ENCODE assay signal across 13 cellular contexts in the genomic region with DNA sequence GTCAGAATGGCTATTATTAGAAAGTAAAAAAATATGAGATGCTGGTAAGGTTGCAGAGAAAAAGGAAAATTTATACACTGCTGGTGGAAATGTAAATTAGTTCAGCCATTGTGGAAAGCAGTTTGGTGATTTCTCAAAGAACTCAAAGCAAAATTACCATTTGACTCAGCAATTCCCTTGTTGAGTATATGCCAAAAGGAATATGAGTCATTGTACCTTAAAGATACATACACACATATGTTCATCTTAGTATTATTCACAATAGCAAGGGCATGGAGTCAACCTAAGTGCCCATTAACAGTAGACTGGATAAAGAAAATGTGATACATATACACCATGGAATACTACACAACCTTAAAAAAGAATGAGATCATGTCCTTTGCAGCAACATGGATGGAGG.
DNase-seq lines count a peak whose midpoint lies in the region; ATAC-seq and FAIRE-seq lines count a peak whose summit lies in the region.
"Had no signal": no experiment of that assay in that cellular context is flagged by ENCODE, and none has a peak within 500 bp of the region (broad histone marks: within the 10 kb centered on the region; RNA-seq: fewer than 3 reads in every experiment).

No MANE protein-coding gene starts in this region.

- no peak for FAIRE-seq in urothelium cell line (lab: Jason Lieb, UNC)

- H2AFZ ChIP-seq in GM23248 = no peak overlapping the region

- H3K9ac ChIP-seq in GM23248 = no peak overlapping the region

- H3K4me3 ChIP-seq in GM23248 = no peak overlapping the region
- H3K4me3 ChIP-seq: dorsolateral prefrontal cortex had no signal

- H4K20me1 ChIP-seq in GM23248 (ENCODE audit: insufficient read depth) = no peaks in the 10 kb centered on the region

- DNase-seq in GM23248 (peak; percentile 22), epithelial cell of prostate (ENCODE audit: low read depth, low spot score) (peak; percentile 8), Kasumi-1 (lab: John Stamatoyannopoulos, UW) (no peak), urothelium cell line (ENCODE audit: low spot score) (no peak), NCI-H526 treated with DMSO at 0.1 percent for 48 hours (lab: John Stamatoyannopoulos, UW) (no peak)
- DNase-seq: CD4-positive, alpha-beta memory T cell; dorsolateral prefrontal cortex; kidney glomerular epithelial cell; NCI-H446 treated with DMSO at 0.1 percent for 48 hours; T-cell had no signal

- H3K4me1 ChIP-seq in GM23248 (ENCODE audit: insufficient read depth) = no peaks in the 10 kb centered on the region

- H3K27me3 ChIP-seq in GM23248 (replicated peaks; ENCODE audit: insufficient read depth) = no peaks in the 10 kb centered on the region
- H3K27me3 ChIP-seq: dorsolateral prefrontal cortex had no signal

- H3K79me2 ChIP-seq in GM23248 (ENCODE audit: insufficient read depth) = no peaks in the 10 kb centered on the region

- H3K4me2 ChIP-seq in GM23248 (ENCODE audit: unreplicated experiment) = no peak overlapping the region

- H3K9me2 ChIP-seq in GM23248 (ENCODE audit: insufficient read depth) = no peaks in the 10 kb centered on the region

- ATAC-seq in GM18508 (IDR thresholded peaks at IDR 0.05; ENCODE audit: insufficient read depth, unreplicated experiment) (peak; percentile 70), HG03469 (IDR thresholded peaks at IDR 0.05; ENCODE audit: unreplicated experiment) (peak; percentile 65), HG03139 (IDR thresholded peaks at IDR 0.05; ENCODE audit: unreplicated experiment) (no peak)
- ATAC-seq: T-cell had no signal

- no peaks in the 10 kb centered on the region for H3F3A ChIP-seq in GM23248 (ENCODE audit: insufficient read depth)

- no peaks in the 10 kb centered on the region for H3K36me3 ChIP-seq in GM23248 (ENCODE audit: low read depth)

- in situ Hi-C loops in GM23248 (cut with MboI) = no loop called here

- H3K9me3 ChIP-seq in GM23248 (ENCODE audit: low read depth) = no peaks in the 10 kb centered on the region

- H3K27ac ChIP-seq in GM23248 (no peak overlapping the region), epithelial cell of prostate (no peak overlapping the region)
- H3K27ac ChIP-seq: dorsolateral prefrontal cortex had no signal

Comparison
In these comparisons a context has a peak if more than half of its experiments do, and no peak if none do; other contexts are left out.
1. DNase-seq: peak in GM23248 (single experiment) and epithelial cell of prostate (single experiment); none in Kasumi-1 (0 of 2), urothelium cell line (single experiment) and NCI-H526 treated with DMSO at 0.1 percent for 48 hours (single experiment).